ENCODE assay signal across 1 cellular context in genomic region chr1:246607466-246607865, GRCh38.
TF ChIP-seq lines count a peak whose summit lies in the region.

No MANE protein-coding gene starts in this region.

TF ChIP-seq in SK-N-SH treated with all-trans-retinoic acid at 6 μM for 48 hours, 23 proteins besides CTCF, POLR2A, EP300 and RAD21 (continued from another document):
- TF ChIP-seq, protein P1, sequence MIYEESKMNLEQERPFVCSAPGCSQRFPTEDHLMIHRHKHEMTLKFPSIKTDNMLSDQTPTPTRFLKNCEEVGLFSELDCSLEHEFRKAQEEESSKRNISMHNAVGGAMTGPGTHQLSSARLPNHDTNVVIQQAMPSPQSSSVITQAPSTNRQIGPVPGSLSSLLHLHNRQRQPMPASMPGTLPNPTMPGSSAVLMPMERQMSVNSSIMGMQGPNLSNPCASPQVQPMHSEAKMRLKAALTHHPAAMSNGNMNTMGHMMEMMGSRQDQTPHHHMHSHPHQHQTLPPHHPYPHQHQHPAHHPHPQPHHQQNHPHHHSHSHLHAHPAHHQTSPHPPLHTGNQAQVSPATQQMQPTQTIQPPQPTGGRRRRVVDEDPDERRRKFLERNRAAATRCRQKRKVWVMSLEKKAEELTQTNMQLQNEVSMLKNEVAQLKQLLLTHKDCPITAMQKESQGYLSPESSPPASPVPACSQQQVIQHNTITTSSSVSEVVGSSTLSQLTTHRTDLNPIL (CRISPR knock-in tag; IDR thresholded peaks at IDR 0.05; ENCODE audit: low read depth) = no peak
- TF ChIP-seq ESRRG (CRISPR knock-in tag; IDR thresholded peaks at IDR 0.05) (no peak), TCF4 (CRISPR knock-in tag; IDR thresholded peaks at IDR 0.05; ENCODE audit: borderline replicate concordance) (no peak), PPARA (CRISPR knock-in tag; IDR thresholded peaks at IDR 0.05; ENCODE audit: borderline replicate concordance) (no peak), POU6F1 (CRISPR knock-in tag; IDR thresholded peaks at IDR 0.05; ENCODE audit: borderline replicate concordance, low read depth) (no peak), ZNF70 (CRISPR knock-in tag; IDR thresholded peaks at IDR 0.05) (no peak), GLIS3 (CRISPR knock-in tag; IDR thresholded peaks at IDR 0.05) (no peak), ZNF8 (CRISPR knock-in tag; IDR thresholded peaks at IDR 0.05) (no peak), ARNTL (CRISPR knock-in tag; IDR thresholded peaks at IDR 0.05; ENCODE audit: borderline replicate concordance, low read depth) (no peak)
- TF ChIP-seq, protein P2, sequence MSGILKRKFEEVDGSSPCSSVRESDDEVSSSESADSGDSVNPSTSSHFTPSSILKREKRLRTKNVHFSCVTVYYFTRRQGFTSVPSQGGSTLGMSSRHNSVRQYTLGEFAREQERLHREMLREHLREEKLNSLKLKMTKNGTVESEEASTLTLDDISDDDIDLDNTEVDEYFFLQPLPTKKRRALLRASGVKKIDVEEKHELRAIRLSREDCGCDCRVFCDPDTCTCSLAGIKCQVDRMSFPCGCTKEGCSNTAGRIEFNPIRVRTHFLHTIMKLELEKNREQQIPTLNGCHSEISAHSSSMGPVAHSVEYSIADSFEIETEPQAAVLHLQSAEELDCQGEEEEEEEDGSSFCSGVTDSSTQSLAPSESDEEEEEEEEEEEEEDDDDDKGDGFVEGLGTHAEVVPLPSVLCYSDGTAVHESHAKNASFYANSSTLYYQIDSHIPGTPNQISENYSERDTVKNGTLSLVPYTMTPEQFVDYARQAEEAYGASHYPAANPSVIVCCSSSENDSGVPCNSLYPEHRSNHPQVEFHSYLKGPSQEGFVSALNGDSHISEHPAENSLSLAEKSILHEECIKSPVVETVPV (CRISPR knock-in tag; IDR thresholded peaks at IDR 0.05) = no peak
